Comparison of ENCODE assay signal across 1 cellular context in genomic region chr17:82802141-82802540, GRCh38.
TF ChIP-seq lines count a peak whose summit lies in the region.

No MANE protein-coding gene starts in this region.

TF ChIP-seq in WTC11, 78 proteins besides CTCF, POLR2A, EP300 and RAD21 (continued from another document):
- TF ChIP-seq ATF3 (CRISPR knock-in tag; conservative IDR thresholded peaks at IDR 0.05) (no peak), ATF6 (CRISPR knock-in tag; IDR thresholded peaks at IDR 0.05) (no peak), NR3C1 (CRISPR knock-in tag; conservative IDR thresholded peaks at IDR 0.05; ENCODE audit: low read depth) (no peak), ETV6 (CRISPR knock-in tag; IDR thresholded peaks at IDR 0.05) (no peak), ZNF423 (CRISPR knock-in tag; IDR thresholded peaks at IDR 0.05) (no peak), FOXP1 (CRISPR knock-in tag; IDR thresholded peaks at IDR 0.05; ENCODE audit: borderline replicate concordance) (no peak), FOXK1 (CRISPR knock-in tag; IDR thresholded peaks at IDR 0.05) (no peak)
